ENCODE assay signal across 8 cellular contexts in genomic region chr11:29328961-29329441, GRCh38.
A peak's percentile ranks its signal among the peaks of the same experiment; 100 is the strongest.
DNase-seq lines count a peak whose midpoint lies in the region; ATAC-seq and TF ChIP-seq lines count a peak whose summit lies in the region.

No MANE protein-coding gene starts in this region.

- TF ChIP-seq RAD21 in HCT116 (IDR thresholded peaks at IDR 0.05; ENCODE audit: low read depth): peak; percentile 89

- H4K20me1 ChIP-seq in HCT116 (ENCODE audit: insufficient read depth) (no peaks in the 10 kb centered on the region), PC-9 (ENCODE audit: insufficient read depth) (no peaks in the 10 kb centered on the region; the same call in 1 of the 2 replicates)

- intact Hi-C loops in Calu3 (cut with micrococcal nuclease; ENCODE audit: unreplicated experiment): loop anchor here (5.0 kb wide), 1 partner anchor 312 kb away; no protein-coding TSS in a partner anchor
- intact Hi-C loops in HCT116 (cut with micrococcal nuclease): loop anchor here (1.0 to 5.0 kb wide), 5 partner anchors 57 to 1630 kb away; no protein-coding TSS in a partner anchor
- intact Hi-C loops in PC-9 (cut with micrococcal nuclease; ENCODE audit: unreplicated experiment): loop anchor here (2.0 to 5.0 kb wide), 5 partner anchors 56 to 570 kb away; no protein-coding TSS in a partner anchor
- intact Hi-C loops in tibial artery (cut with DNase I; ENCODE audit: low total_unique reads): no loop called here

- H2AFZ ChIP-seq in HCT116 (ENCODE audit: low read depth, low read length, poor library complexity, severe bottlenecking) (peak overlapping the region; percentile 84), PC-9 (no peak overlapping the region)

- peak; percentile 24 for DNase-seq in Calu3
- peak; percentile 62 for DNase-seq in HCT116 (ENCODE audit: low read depth, low spot score)
- DNase-seq in PC-9: peak in 1 of 2 experiments; percentile 40
- DNase-seq in fibroblast of the aortic adventitia (ENCODE audit: low read depth): peak; percentile 91
- no peak for DNase-seq in tibial artery
- no peak for DNase-seq in cortex of kidney (lab: John Stamatoyannopoulos, UW)
- DNase-seq in stimulated activated naive CD4-positive, alpha-beta T cell treated with Interleukin-2 at 50 U/mL for 16 hours (lab: John Stamatoyannopoulos, UW): no peak
- no peak for DNase-seq in T-helper 2 cell

- no peak overlapping the region for H3K4me3 ChIP-seq in HCT116 (replicated peaks in 1 of 2; ENCODE audit: low read depth in 1 of 2, low read length in 2 of 2)
- H3K4me3 ChIP-seq in PC-9: no peak overlapping the region
- H3K4me3 ChIP-seq in fibroblast of the aortic adventitia (ENCODE audit: low read depth, low read length): no peak overlapping the region
- no peak overlapping the region for H3K4me3 ChIP-seq in tibial artery

- TF ChIP-seq POLR2A in HCT116 (IDR thresholded peaks at IDR 0.05; ENCODE audit: borderline replicate concordance, extremely low read depth, insufficient read depth, insufficient read length): no peak

- H3K4me2 ChIP-seq in HCT116 (ENCODE audit: low read length): no peak overlapping the region
- H3K4me2 ChIP-seq in PC-9: no peak overlapping the region

- no peaks in the 10 kb centered on the region for H3K9me3 Mint-ChIP-seq in Calu3 (ENCODE audit: low read depth, unreplicated experiment)

- RAD21 ChIA-PET in HCT116 (lab: Charles Lee; ENCODE audit: low non-redundant PET in 1 of 2, low total read pairs in 2 of 2, uncharacterized antibody in 2 of 2, unreplicated experiment in 2 of 2): interaction anchor here (0.7 to 2.5 kb wide), 8 partner anchors 57 to 1632 kb away, joined by 3 to 11 read pairs (median 4); partner anchors contain the start of gene BDNF (in 1 of the 2)

- H3K4me3 Mint-ChIP-seq in Calu3 (ENCODE audit: low read depth, unreplicated experiment): no peak overlapping the region

- H3K9me3 ChIP-seq in HCT116 (ENCODE audit: control insufficient read depth in 1 of 2, insufficient read depth in 1 of 2, low read depth in 1 of 2, low read length in 2 of 2) (no peaks in the 10 kb centered on the region), PC-9 (ENCODE audit: insufficient read depth, low read depth) (no peaks in the 10 kb centered on the region), tibial artery (no peaks in the 10 kb centered on the region)

- ATAC-seq in HCT116: peak; percentile 86

- H3K36me3 Mint-ChIP-seq in Calu3 (ENCODE audit: insufficient read depth, unreplicated experiment): no peaks in the 10 kb centered on the region

- no peak overlapping the region for H3K27ac Mint-ChIP-seq in Calu3 (ENCODE audit: unreplicated experiment)

- CTCF ChIA-PET in Calu3 (lab: Charles Lee) (interaction anchor here (0.6 to 3.1 kb wide), 10 partner anchors 57 to 1634 kb away, joined by 3 to 21 read pairs (median 4); partner anchors contain the start of gene BDNF), HCT116 (lab: Charles Lee) (interaction anchor here (0.6 to 4.0 kb wide), 15 partner anchors 9 to 1633 kb away, joined by 3 to 53 read pairs (median 4); partner anchors contain the start of gene BDNF), PC-9 (lab: Charles Lee) (interaction anchor here (0.6 to 2.4 kb wide), 5 partner anchors 49 to 1630 kb away, joined by 3 to 11 read pairs (median 6); partner anchors contain the start of gene BDNF)

- no peak overlapping the region for H3K27ac ChIP-seq in HCT116 (ENCODE audit: low read depth, low read length)
- no peak overlapping the region for H3K27ac ChIP-seq in PC-9
- H3K27ac ChIP-seq in tibial artery: no peak overlapping the region

- H3K79me2 ChIP-seq in HCT116 (ENCODE audit: insufficient read depth, low read length) (no peaks in the 10 kb centered on the region), PC-9 (ENCODE audit: low read depth) (no peaks in the 10 kb centered on the region)

- H3K36me3 ChIP-seq in HCT116 (ENCODE audit: control insufficient read depth in 1 of 2, insufficient read depth in 2 of 2, low read length in 2 of 2) (no peaks in the 10 kb centered on the region), PC-9 (ENCODE audit: low read depth) (no peaks in the 10 kb centered on the region), tibial artery (no peaks in the 10 kb centered on the region)

- H3K27me3 ChIP-seq in HCT116 (ENCODE audit: insufficient read depth, low read length): no peaks in the 10 kb centered on the region
- H3K27me3 ChIP-seq in PC-9 (ENCODE audit: insufficient read depth, low read depth): no peaks in the 10 kb centered on the region
- H3K27me3 ChIP-seq in tibial artery: no peaks in the 10 kb centered on the region

- H3K9me2 ChIP-seq in HCT116 (ENCODE audit: insufficient read depth) (no peaks in the 10 kb centered on the region), PC-9 (ENCODE audit: insufficient read depth) (no peaks in the 10 kb centered on the region)

- H3K4me1 ChIP-seq in HCT116 (ENCODE audit: control insufficient read depth in 1 of 2, insufficient read depth in 2 of 2, low read length in 2 of 2) (peaks cover 0 to 7% of the 10 kb centered on the region in 2 experiments; a peak in 1 of 4 replicates), PC-9 (replicated peaks; ENCODE audit: insufficient read depth) (no peaks in the 10 kb centered on the region), tibial artery (peaks cover 0 to 8% (median 0%) of the 10 kb centered on the region in 4 donors)

- no peak overlapping the region for H3K9ac ChIP-seq in HCT116 (ENCODE audit: low read length)

- H3K27me3 Mint-ChIP-seq in Calu3 (ENCODE audit: unreplicated experiment): no peaks in the 10 kb centered on the region

- H3K4me1 Mint-ChIP-seq in Calu3 (ENCODE audit: low read depth, unreplicated experiment): peaks cover 36% of the 10 kb centered on the region

- POLR2A ChIA-PET in HCT116 (lab: Charles Lee): no interaction called here
- POLR2A ChIA-PET in PC-9 (lab: Charles Lee; ENCODE audit: unreplicated experiment): interaction anchor here (0.7 kb wide), 1 partner anchor 1629 kb away, joined by 9 read pairs; the partner anchor contains the start of gene BDNF

- no TSS peak for BruUV-seq in Calu3 (replicated peaks; lab: Mats Ljungman, UMichigan)
- no TSS peak for BruUV-seq in HCT116 (replicated peaks; lab: Mats Ljungman, UMichigan)
- BruUV-seq in PC-9 (replicated peaks; lab: Mats Ljungman, UMichigan): no TSS peak

- H3F3A ChIP-seq in PC-9 (ENCODE audit: insufficient read depth, low read depth): no peaks in the 10 kb centered on the region

- peak; percentile 73 for TF ChIP-seq CTCF in Calu3 (IDR thresholded peaks at IDR 0.05; ENCODE audit: unreplicated experiment)
- peak; percentile 74 to 81 (median 81) for TF ChIP-seq CTCF in HCT116 (IDR thresholded peaks at IDR 0.05 in 2 of 3, conservative IDR thresholded peaks at IDR 0.05 in 1 of 3; ENCODE audit: borderline replicate concordance in 1 of 3, insufficient read depth in 1 of 3, low read depth in 2 of 3, low read length in 2 of 3)
- TF ChIP-seq CTCF in PC-9 (conservative IDR thresholded peaks at IDR 0.05): peak; percentile 73
- TF ChIP-seq CTCF in fibroblast of the aortic adventitia (IDR thresholded peaks at IDR 0.05; ENCODE audit: insufficient read depth, low read length): peak; percentile 82
- peak; percentile 27 to 40 for TF ChIP-seq CTCF in tibial artery (IDR thresholded peaks at IDR 0.05)

TF ChIP-seq in HCT116, 20 proteins besides CTCF, POLR2A, EP300 and RAD21:
- TF ChIP-seq FOSL1 (IDR thresholded peaks at IDR 0.05; ENCODE audit: low read depth) (no peak; the same call in 1 of the 2 replicates), CEBPB (IDR thresholded peaks at IDR 0.05; ENCODE audit: low read depth) (no peak), SP1 (IDR thresholded peaks at IDR 0.05; ENCODE audit: low read depth) (0 out of 2 replicates have a peak, but pooled peaks have one; percentile 20), CBX3 (IDR thresholded peaks at IDR 0.05; ENCODE audit: low read depth) (peak; percentile 60; the same call in 1 of the 2 replicates), SIN3A (IDR thresholded peaks at IDR 0.05; ENCODE audit: low read depth) (no peak), ELF1 (IDR thresholded peaks at IDR 0.05; ENCODE audit: borderline replicate concordance, low read depth) (no peak), YY1 (IDR thresholded peaks at IDR 0.05; ENCODE audit: extremely low read depth, insufficient replicate concordance, low read depth, low read length) (peak; percentile 32), ZNF274 (IDR thresholded peaks at IDR 0.05; ENCODE audit: low read depth, low read length) (no peak)

Comparison
In these comparisons a context has a peak if more than half of its experiments do, and no peak if none do; other contexts are left out.
1. DNase-seq: peak in Calu3 (single experiment), HCT116 (single experiment) and fibroblast of the aortic adventitia (single experiment); none in tibial artery (0 of 2), cortex of kidney (single experiment), stimulated activated naive CD4-positive, alpha-beta T cell treated with Interleukin-2 at 50 U/mL for 16 hours (single experiment) and T-helper 2 cell (0 of 5).
2. Peak in every context shown above with its lines, with median percentiles within 50 percentile points of each other: CTCF ChIP-seq.